ENCODE assay signal across 28 cellular contexts in genomic region chr11:4019891-4020290, GRCh38.
A peak's percentile ranks its signal among the peaks of the same experiment; 100 is the strongest.
DNase-seq lines count a peak whose midpoint lies in the region; ATAC-seq and FAIRE-seq lines count a peak whose summit lies in the region.
"Had no signal": no experiment of that assay in that cellular context is flagged by ENCODE, and none has a peak within 500 bp of the region (broad histone marks: within the 10 kb centered on the region; RNA-seq: fewer than 3 reads in every experiment).

No MANE protein-coding gene starts in this region.

- H3K27me3 ChIP-seq in CD4-positive, CD25-positive, alpha-beta regulatory T cell (ENCODE audit: control insufficient read depth, insufficient read depth, low read length), result no peaks in the 10 kb centered on the region
- H3K27me3 ChIP-seq: gastroesophageal sphincter, sigmoid colon, SJCRH30, stomach, tibial artery had no signal

- H3K4me3 Mint-ChIP-seq in CD4-positive, CD25-positive, alpha-beta regulatory T cell, result no peak overlapping the region
- no peak overlapping the region for H3K4me3 Mint-ChIP-seq in T-helper 17 cell
- H3K4me3 Mint-ChIP-seq: activated CD8-positive, alpha-beta memory T cell treated with anti-CD3 and anti-CD28 coated beads, Interleukin-2, amount 10 ng/mL, durations not matched to agents 7 days and 5 days; activated naive CD8-positive, alpha-beta T cell treated with anti-CD3 and anti-CD28 coated beads, Interleukin-2, amount 10 ng/mL, durations not matched to agents 7 days and 5 days; activated T-cell treated with anti-CD3 and anti-CD28 coated beads, Interleukin-2, amount 50 U/mL, for 72 hours had no signal

- H3K36me3 Mint-ChIP-seq in CD4-positive, CD25-positive, alpha-beta regulatory T cell, result peaks cover 30% of the 10 kb centered on the region
- peaks cover 8% of the 10 kb centered on the region for H3K36me3 Mint-ChIP-seq in T-helper 17 cell (ENCODE audit: low read depth)

- peak overlapping the region in 2 of 3 donors; percentile 13 to 48 for H3K27ac Mint-ChIP-seq in CD4-positive, CD25-positive, alpha-beta regulatory T cell
- H3K27ac Mint-ChIP-seq in T-helper 17 cell, result peak overlapping the region; percentile 41
- H3K27ac Mint-ChIP-seq: activated CD8-positive, alpha-beta memory T cell treated with anti-CD3 and anti-CD28 coated beads, Interleukin-2, amount 10 ng/mL, durations not matched to agents 7 days and 5 days; activated naive CD8-positive, alpha-beta T cell treated with anti-CD3 and anti-CD28 coated beads, Interleukin-2, amount 10 ng/mL, durations not matched to agents 7 days and 5 days; activated T-cell treated with anti-CD3 and anti-CD28 coated beads, Interleukin-2, amount 50 U/mL, for 72 hours had no signal

- no peak overlapping the region for H3K4me3 ChIP-seq in CD4-positive, CD25-positive, alpha-beta regulatory T cell (ENCODE audit: low read depth, low read length)
- H3K4me3 ChIP-seq: gastroesophageal sphincter, left ventricle myocardium inferior, sigmoid colon, SJCRH30, stomach, tibial artery had no signal

- H3K36me3 ChIP-seq in CD4-positive, CD25-positive, alpha-beta regulatory T cell (ENCODE audit: control insufficient read depth, insufficient read depth, low read length), result peaks cover 17% of the 10 kb centered on the region
- H3K36me3 ChIP-seq: left ventricle myocardium inferior, sigmoid colon, SJCRH30 had no signal

- DNase-seq in CD4-positive, CD25-positive, alpha-beta regulatory T cell, result no peak
- DNase-seq in EL (peak; percentile 71), T-helper 17 cell (no peak), NCI-H128 (lab: John Stamatoyannopoulos, UW; ENCODE audit: unreplicated experiment) (no peak), COR-L47 (lab: John Stamatoyannopoulos, UW) (no peak), NCI-H1694 treated with DMSO at 0.1 percent for 48 hours (lab: John Stamatoyannopoulos, UW) (no peak)
- DNase-seq: activated CD4-positive, alpha-beta T cell treated with anti-CD3 and anti-CD28 coated beads for 48 hours; activated CD8-positive, alpha-beta memory T cell treated with anti-CD3 and anti-CD28 coated beads, Interleukin-2, amount 10 ng/mL, durations not matched to agents 7 days and 5 days; activated naive CD8-positive, alpha-beta T cell treated with anti-CD3 and anti-CD28 coated beads, Interleukin-2, amount 10 ng/mL, durations not matched to agents 7 days and 5 days; activated T-cell treated with anti-CD3 and anti-CD28 coated beads, Interleukin-2, amount 50 U/mL, for 72 hours; DND-41; hypothalamus; left ventricle myocardium inferior; midbrain; NCI-H187 treated with DMSO at 0.1 percent for 48 hours; NCI-H526 treated with DMSO at 0.1 percent for 48 hours; posterior cingulate gyrus; sigmoid colon; SJCRH30; stimulated activated CD4-positive, alpha-beta T cell treated with anti-CD3 and anti-CD28 coated beads, Interleukin-15, amount 100 ng/mL, for 24 hours; stomach; tibial artery had no signal

- H3K27ac ChIP-seq in CD4-positive, CD25-positive, alpha-beta regulatory T cell (ENCODE audit: insufficient read depth, low read length, poor library complexity, severe bottlenecking), result no peak overlapping the region
- H3K27ac ChIP-seq: gastroesophageal sphincter, KMS-11, left ventricle myocardium inferior, SJCRH30, stomach, tibial artery had no signal

- no peak for ATAC-seq in CD4-positive, CD25-positive, alpha-beta regulatory T cell (ENCODE audit: low read depth in 2 of 2)
- no peak for ATAC-seq in T-helper 17 cell
- no peak for ATAC-seq in GM21447 (IDR thresholded peaks at IDR 0.05; ENCODE audit: unreplicated experiment)
- ATAC-seq: activated CD8-positive, alpha-beta memory T cell treated with anti-CD3 and anti-CD28 coated beads, Interleukin-2, amount 10 ng/mL, durations not matched to agents 7 days and 5 days; activated T-cell treated with anti-CD3 and anti-CD28 coated beads, Interleukin-2, amount 50 U/mL, for 72 hours; gastroesophageal sphincter had no signal

- no peaks in the 10 kb centered on the region for H3K9me3 ChIP-seq in CD4-positive, CD25-positive, alpha-beta regulatory T cell (ENCODE audit: control insufficient read depth in 2 of 2, low read length in 2 of 2)
- no peaks in the 10 kb centered on the region for H3K9me3 ChIP-seq in T-helper 17 cell (ENCODE audit: control insufficient read depth, low read length, poor library complexity, severe bottlenecking)
- H3K9me3 ChIP-seq: gastroesophageal sphincter, left ventricle myocardium inferior, sigmoid colon, stomach, tibial artery had no signal

- peak; percentile 27 for FAIRE-seq in islet of Langerhans (lab: Jason Lieb, UNC)
- FAIRE-seq: H54, RCC 7860 had no signal

- no peaks in the 10 kb centered on the region for H3K27me3 Mint-ChIP-seq in CD4-positive, CD25-positive, alpha-beta regulatory T cell
- H3K27me3 Mint-ChIP-seq in T-helper 17 cell, result no peaks in the 10 kb centered on the region
- H3K27me3 Mint-ChIP-seq: activated CD8-positive, alpha-beta memory T cell treated with anti-CD3 and anti-CD28 coated beads, Interleukin-2, amount 10 ng/mL, durations not matched to agents 7 days and 5 days; activated naive CD8-positive, alpha-beta T cell treated with anti-CD3 and anti-CD28 coated beads, Interleukin-2, amount 10 ng/mL, durations not matched to agents 7 days and 5 days had no signal

- peaks cover 0 to 2% (median 1%) of the 10 kb centered on the region in 7 donors for H3K9me3 Mint-ChIP-seq in CD4-positive, CD25-positive, alpha-beta regulatory T cell

- peaks cover 21 to 56% (median 46%) of the 10 kb centered on the region in 4 donors for H3K4me1 Mint-ChIP-seq in CD4-positive, CD25-positive, alpha-beta regulatory T cell
- H3K4me1 Mint-ChIP-seq in T-helper 17 cell, result peaks cover 31% of the 10 kb centered on the region

- H3K4me1 ChIP-seq in CD4-positive, CD25-positive, alpha-beta regulatory T cell (ENCODE audit: control insufficient read depth, insufficient read depth, low read length, poor library complexity, severe bottlenecking), result no peaks in the 10 kb centered on the region
- H3K4me1 ChIP-seq: SJCRH30 had no signal
